In the genomic region with DNA sequence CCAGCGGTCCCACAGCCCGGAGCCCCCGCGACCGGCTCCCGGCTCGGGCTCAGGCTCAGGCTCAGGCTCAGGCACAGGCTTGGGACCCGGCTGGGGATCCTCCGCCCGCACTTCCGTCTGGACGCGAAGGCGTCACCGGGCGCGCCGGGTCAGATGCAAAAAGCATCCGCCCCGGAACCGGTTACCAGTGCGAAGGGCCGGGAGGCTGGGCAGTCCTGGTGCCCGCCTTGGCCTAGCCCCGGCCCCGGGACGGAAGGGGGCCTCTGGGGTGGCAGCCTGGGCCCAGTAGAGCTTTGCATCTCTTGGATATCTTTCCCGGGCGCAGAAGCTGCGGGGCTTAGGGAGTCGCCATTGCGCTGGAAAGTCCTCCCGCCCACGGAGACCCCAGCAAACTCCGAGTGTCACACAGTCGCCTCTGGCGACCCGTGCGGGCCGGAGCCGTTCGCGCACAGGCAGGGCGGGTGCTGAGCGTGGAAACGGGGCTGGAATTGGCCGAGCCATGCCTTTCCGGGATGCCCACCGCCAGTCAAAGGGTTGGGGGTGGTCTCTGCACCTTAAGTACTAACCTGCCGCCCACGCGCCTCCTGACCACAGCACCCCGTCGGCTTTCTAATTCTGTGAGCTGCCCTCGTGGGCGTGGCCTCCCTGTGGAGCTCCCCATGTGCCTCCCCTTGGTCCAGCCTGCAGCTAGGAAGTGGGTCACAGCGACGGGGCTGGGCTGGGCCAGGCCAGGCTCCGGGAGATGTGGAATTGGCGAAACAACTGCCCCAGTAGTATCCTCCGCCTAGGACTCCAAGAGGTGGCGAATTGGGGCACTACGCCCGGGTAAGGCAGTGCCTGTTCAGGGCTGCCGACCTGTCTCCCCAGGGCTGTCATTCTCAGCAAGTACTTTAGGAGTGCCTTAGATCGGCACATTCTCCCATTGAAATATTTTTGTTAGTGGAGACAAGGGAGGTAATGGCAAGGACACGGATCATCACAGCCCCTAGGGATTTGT, we compare ENCODE assay signal across 1 cellular context.
A peak's percentile ranks its signal among the peaks of the same experiment; 100 is the strongest.
TF ChIP-seq lines count a peak whose summit lies in the region.

Gene TMEM9B, minus strand, starts transcription at position 119 of the 997 bp plus-strand sequence. CDS start 129 bp downstream, outside the sequence.

TF ChIP-seq in K562, 482 proteins besides CTCF, POLR2A, EP300 and RAD21 (continued from another document and continues in another):
- TF ChIP-seq ZKSCAN3 (CRISPR knock-in tag; IDR thresholded peaks at IDR 0.05) (no peak), ZBTB9 (CRISPR knock-in tag; IDR thresholded peaks at IDR 0.05) (0 out of 2 replicates have a peak, but pooled peaks have one; percentile 65), COPS2 (conservative IDR thresholded peaks at IDR 0.05) (no peak), CSDE1 (IDR thresholded peaks at IDR 0.05) (no peak), CEBPG (CRISPR knock-in tag; IDR thresholded peaks at IDR 0.05) (no peak), CEBPG (tag; conservative IDR thresholded peaks at IDR 0.05 in 1 of 2, IDR thresholded peaks at IDR 0.05 in 1 of 2) (no peak), STAG1 (CRISPR knock-in tag; IDR thresholded peaks at IDR 0.05; ENCODE audit: borderline replicate concordance) (no peak), ZNF12 (CRISPR knock-in tag; IDR thresholded peaks at IDR 0.05) (peak; percentile 78; the same call in 1 of the 2 replicates), TFAP4 (CRISPR knock-in tag; IDR thresholded peaks at IDR 0.05; ENCODE audit: borderline replicate concordance) (peak; percentile 88), MECOM (CRISPR knock-in tag; IDR thresholded peaks at IDR 0.05) (no peak), MTA3 (IDR thresholded peaks at IDR 0.05; ENCODE audit: borderline replicate concordance) (peak; percentile 86; the same call in 1 of the 2 replicates), MTA2 (IDR thresholded peaks at IDR 0.05; ENCODE audit: low read depth) (no peak; the same call in 1 of the 2 replicates), WHSC1 (IDR thresholded peaks at IDR 0.05; ENCODE audit: low read length) (no peak), SUPT5H (IDR thresholded peaks at IDR 0.05) (peak; percentile 93), RBM17 (IDR thresholded peaks at IDR 0.05; ENCODE audit: borderline replicate concordance, low read depth, low read length) (no peak), ERF (CRISPR knock-in tag; IDR thresholded peaks at IDR 0.05) (peak; percentile 35; the same call in 1 of the 2 replicates), RBM22 (IDR thresholded peaks at IDR 0.05; ENCODE audit: low read depth, low read length, poor library complexity, severe bottlenecking) (no peak), HNRNPH1 (optimal IDR thresholded peaks at IDR 0.05; ENCODE audit: low read depth, low read length) (no peak), THAP12 (CRISPR knock-in tag; IDR thresholded peaks at IDR 0.05) (peak; percentile 27; the same call in 1 of the 2 replicates), OTX1 (CRISPR knock-in tag; IDR thresholded peaks at IDR 0.05) (no peak), CBFA2T3 (IDR thresholded peaks at IDR 0.05) (peak; percentile 2; the same call in 1 of the 2 replicates), SMARCA4 (IDR thresholded peaks at IDR 0.05) (no peak), HMG20A (CRISPR knock-in tag; conservative IDR thresholded peaks at IDR 0.05) (no peak), ZFP30 (CRISPR knock-in tag; IDR thresholded peaks at IDR 0.05; ENCODE audit: borderline replicate concordance) (no peak), ZBTB12 (CRISPR knock-in tag; IDR thresholded peaks at IDR 0.05) (peak; percentile 91), FIP1L1 (IDR thresholded peaks at IDR 0.05; ENCODE audit: low read depth, low read length, poor library complexity, severe bottlenecking) (no peak), MLLT1 (IDR thresholded peaks at IDR 0.05) (no peak), CBX3 (IDR thresholded peaks at IDR 0.05; ENCODE audit: borderline replicate concordance in 1 of 2, low read length in 2 of 2) (no peak; a peak in 1 of 3 replicates), E2F1 (CRISPR knock-in tag; IDR thresholded peaks at IDR 0.05) (peak; percentile 78; the same call in 1 of the 2 replicates), SMAD2 (IDR thresholded peaks at IDR 0.05; ENCODE audit: low read depth, low read length) (no peak), ZKSCAN8 (CRISPR knock-in tag; IDR thresholded peaks at IDR 0.05) (no peak), TSC22D4 (tag; IDR thresholded peaks at IDR 0.05) (no peak), GABPB1 (CRISPR knock-in tag; IDR thresholded peaks at IDR 0.05) (peak; percentile 95), RBBP5 (IDR thresholded peaks at IDR 0.05; ENCODE audit: borderline replicate concordance, insufficient read depth, low read length, poor library complexity, severe bottlenecking) (peak; percentile 81), ATF6 (CRISPR knock-in tag; IDR thresholded peaks at IDR 0.05) (peak; percentile 92; the same call in 1 of the 2 replicates), RB1 (IDR thresholded peaks at IDR 0.05; ENCODE audit: low read depth) (peak; percentile 49), NCOA1 (IDR thresholded peaks at IDR 0.05; ENCODE audit: low read depth) (0 out of 2 replicates have a peak, but pooled peaks have one; percentile 40), CHD1 (IDR thresholded peaks at IDR 0.05; ENCODE audit: low read length) (peak; percentile 19)
- TF ChIP-seq, protein P1, sequence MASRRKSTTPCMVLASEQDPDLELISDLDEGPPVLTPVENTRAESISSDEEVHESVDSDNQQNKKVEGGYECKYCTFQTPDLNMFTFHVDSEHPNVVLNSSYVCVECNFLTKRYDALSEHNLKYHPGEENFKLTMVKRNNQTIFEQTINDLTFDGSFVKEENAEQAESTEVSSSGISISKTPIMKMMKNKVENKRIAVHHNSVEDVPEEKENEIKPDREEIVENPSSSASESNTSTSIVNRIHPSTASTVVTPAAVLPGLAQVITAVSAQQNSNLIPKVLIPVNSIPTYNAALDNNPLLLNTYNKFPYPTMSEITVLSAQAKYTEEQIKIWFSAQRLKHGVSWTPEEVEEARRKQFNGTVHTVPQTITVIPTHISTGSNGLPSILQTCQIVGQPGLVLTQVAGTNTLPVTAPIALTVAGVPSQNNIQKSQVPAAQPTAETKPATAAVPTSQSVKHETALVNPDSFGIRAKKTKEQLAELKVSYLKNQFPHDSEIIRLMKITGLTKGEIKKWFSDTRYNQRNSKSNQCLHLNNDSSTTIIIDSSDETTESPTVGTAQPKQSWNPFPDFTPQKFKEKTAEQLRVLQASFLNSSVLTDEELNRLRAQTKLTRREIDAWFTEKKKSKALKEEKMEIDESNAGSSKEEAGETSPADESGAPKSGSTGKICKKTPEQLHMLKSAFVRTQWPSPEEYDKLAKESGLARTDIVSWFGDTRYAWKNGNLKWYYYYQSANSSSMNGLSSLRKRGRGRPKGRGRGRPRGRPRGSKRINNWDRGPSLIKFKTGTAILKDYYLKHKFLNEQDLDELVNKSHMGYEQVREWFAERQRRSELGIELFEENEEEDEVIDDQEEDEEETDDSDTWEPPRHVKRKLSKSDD (conservative IDR thresholded peaks at IDR 0.05; ENCODE audit: low read length) = peak; percentile 57; the same call in 1 of the 2 replicates
- TF ChIP-seq, protein P2, sequence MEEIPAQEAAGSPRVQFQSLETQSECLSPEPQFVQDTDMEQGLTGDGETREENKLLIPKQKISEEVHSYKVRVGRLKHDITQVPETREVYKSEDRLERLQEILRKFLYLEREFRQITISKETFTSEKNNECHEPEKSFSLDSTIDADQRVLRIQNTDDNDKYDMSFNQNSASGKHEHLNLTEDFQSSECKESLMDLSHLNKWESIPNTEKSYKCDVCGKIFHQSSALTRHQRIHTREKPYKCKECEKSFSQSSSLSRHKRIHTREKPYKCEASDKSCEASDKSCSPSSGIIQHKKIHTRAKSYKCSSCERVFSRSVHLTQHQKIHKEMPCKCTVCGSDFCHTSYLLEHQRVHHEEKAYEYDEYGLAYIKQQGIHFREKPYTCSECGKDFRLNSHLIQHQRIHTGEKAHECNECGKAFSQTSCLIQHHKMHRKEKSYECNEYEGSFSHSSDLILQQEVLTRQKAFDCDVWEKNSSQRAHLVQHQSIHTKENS (CRISPR knock-in tag; IDR thresholded peaks at IDR 0.05) = no peak
- TF ChIP-seq, protein P3, sequence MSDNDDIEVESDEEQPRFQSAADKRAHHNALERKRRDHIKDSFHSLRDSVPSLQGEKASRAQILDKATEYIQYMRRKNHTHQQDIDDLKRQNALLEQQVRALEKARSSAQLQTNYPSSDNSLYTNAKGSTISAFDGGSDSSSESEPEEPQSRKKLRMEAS (CRISPR knock-in tag; IDR thresholded peaks at IDR 0.05) = peak; percentile 80
- TF ChIP-seq, protein P4, sequence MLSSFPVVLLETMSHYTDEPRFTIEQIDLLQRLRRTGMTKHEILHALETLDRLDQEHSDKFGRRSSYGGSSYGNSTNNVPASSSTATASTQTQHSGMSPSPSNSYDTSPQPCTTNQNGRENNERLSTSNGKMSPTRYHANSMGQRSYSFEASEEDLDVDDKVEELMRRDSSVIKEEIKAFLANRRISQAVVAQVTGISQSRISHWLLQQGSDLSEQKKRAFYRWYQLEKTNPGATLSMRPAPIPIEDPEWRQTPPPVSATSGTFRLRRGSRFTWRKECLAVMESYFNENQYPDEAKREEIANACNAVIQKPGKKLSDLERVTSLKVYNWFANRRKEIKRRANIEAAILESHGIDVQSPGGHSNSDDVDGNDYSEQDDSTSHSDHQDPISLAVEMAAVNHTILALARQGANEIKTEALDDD (IDR thresholded peaks at IDR 0.05) = no peak
